Comparison of ENCODE assay signal across 8 cellular contexts in the genomic region with DNA sequence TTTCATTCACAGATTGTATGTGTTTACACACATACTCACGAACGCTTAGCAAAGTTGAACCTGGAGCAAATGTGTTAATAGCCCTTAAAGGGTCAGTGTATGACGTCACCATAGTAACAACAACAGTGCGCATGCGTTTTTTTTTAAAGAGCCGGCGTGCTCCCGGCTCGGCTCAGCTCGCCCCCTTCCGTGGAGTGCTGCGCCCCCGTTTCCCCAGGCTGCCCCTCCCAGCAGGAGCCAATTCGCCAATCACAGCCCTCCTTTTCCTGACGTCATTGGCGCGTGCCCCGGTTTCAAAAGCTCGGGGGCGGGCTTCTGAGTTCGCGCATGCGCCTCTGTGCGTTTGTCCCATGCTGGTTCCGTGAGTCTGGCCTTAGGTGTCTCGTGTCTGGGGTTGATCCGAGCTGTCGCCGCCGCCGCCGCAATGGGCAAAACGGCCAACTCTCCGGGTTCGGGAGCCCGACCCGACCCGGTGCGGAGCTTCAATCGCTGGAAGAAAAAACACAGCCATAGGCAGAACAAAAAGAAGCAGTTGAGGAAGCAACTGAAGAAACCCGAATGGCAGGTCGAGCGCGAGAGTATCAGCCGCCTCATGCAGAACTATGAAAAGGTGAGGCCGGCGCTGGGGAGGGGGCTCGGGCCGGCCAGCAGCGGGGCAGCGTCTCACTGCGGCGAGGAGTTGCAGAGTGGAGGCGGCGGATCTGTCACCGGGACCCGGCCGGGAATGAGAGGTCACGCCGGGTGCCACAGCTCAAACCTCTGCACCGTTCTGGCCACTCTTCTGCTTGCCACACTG. TPM values are rescaled to one million over a fixed set of nuclear protein-coding genes. Genes with fewer than 3 reads are reported as not detected.
DNase-seq lines count a peak whose midpoint lies in the region; ATAC-seq, FAIRE-seq and TF ChIP-seq lines count a peak whose summit lies in the region.

A gene (plus strand): TSS at position 340 of the 796 bp plus-strand sequence. CDS start 85 bp downstream, at position 425.

- H3K4me3 ChIP-seq in right atrium auricular region (peak within 1 kb of the TSS; percentile 89 to 91), psoas muscle (peak within 1 kb of the TSS; percentile 98)

- H3K27me3 ChIP-seq in right atrium auricular region (no peaks in the 10 kb centered on the region), psoas muscle (ENCODE audit: insufficient read depth in 3 of 3, low read length in 2 of 3) (no peaks in the 10 kb centered on the region)

- WGBS in psoas muscle, 3 donors = 0 to 1% (median 0%) methylated on average over 61 of the region's 61 CpGs

- peak; percentile 35 for FAIRE-seq in urothelium cell line (lab: Jason Lieb, UNC)

- intact Hi-C loops in psoas muscle (cut with DNase I) = loop anchor here in 1 of 2 donors (5.0 kb wide), 1 partner anchor 543 kb away; a partner anchor contains a TSS

- TF ChIP-seq CTCF in right atrium auricular region (IDR thresholded peaks at IDR 0.05) = peak in 1 of 2 donors; percentile 50
- peak; percentile 7 for TF ChIP-seq CTCF in psoas muscle (IDR thresholded peaks at IDR 0.05)

- no peaks in the 10 kb centered on the region for H3K9me3 ChIP-seq in right atrium auricular region
- H3K9me3 ChIP-seq in psoas muscle = no peaks in the 10 kb centered on the region

- peak; percentile 93 to 96 for DNase-seq in NCI-H187 (lab: John Stamatoyannopoulos, UW)
- DNase-seq in T-helper 2 cell = peak; percentile 93 to 99 (median 97)
- peak; percentile 99 for DNase-seq in right atrium auricular region (ENCODE audit: low spot score)
- peak; percentile 97 to 99 for DNase-seq in psoas muscle
- DNase-seq in urothelium cell line (ENCODE audit: low spot score) = peak; percentile 98

- H3K36me3 ChIP-seq in right atrium auricular region (no peaks in the 10 kb centered on the region), psoas muscle (ENCODE audit: insufficient read depth in 1 of 2, low read depth in 1 of 2) (no peaks in the 10 kb centered on the region)

- H3K27ac ChIP-seq in angular gyrus (ENCODE audit: low read depth, low read length) (peak within 1 kb of the TSS; percentile 50), right atrium auricular region (peak within 1 kb of the TSS; percentile 86 to 87), psoas muscle (peak within 1 kb of the TSS; percentile 87)

- peak; percentile 89 for ATAC-seq in GM18498 (IDR thresholded peaks at IDR 0.05; ENCODE audit: unreplicated experiment)
- ATAC-seq in HG02938 (IDR thresholded peaks at IDR 0.05; ENCODE audit: unreplicated experiment) = peak; percentile 68
- peak; percentile 99 for ATAC-seq in psoas muscle

- H3K4me1 ChIP-seq in right atrium auricular region (peaks cover 0 to 21% of the 10 kb centered on the region in 2 donors), psoas muscle (peaks cover 20% of the 10 kb centered on the region)

RNA-seq across cellular contexts. Expression of the gene that starts here (rescaled TPM):
- total RNA-seq in right atrium auricular region = 10 to 100 TPM; 11.8 to 13.1 TPM
- 10 to 100 TPM; 10.0 to 15.4 (median 11.9) TPM for total RNA-seq in psoas muscle
- polyA plus RNA-seq in psoas muscle = 10 to 100 TPM; 10.6 to 18.0 (median 11.4) TPM

Comparison
In these comparisons a context has a peak if more than half of its experiments do, and no peak if none do; other contexts are left out.
1. Peak in every context shown above with its lines: DNase-seq, ATAC-seq, H3K4me3 ChIP-seq and H3K27ac ChIP-seq.